Comparison of ENCODE assay signal across 13 cellular contexts in genomic region chr16:7765079-7765550, GRCh38.
DNase-seq lines count a peak whose midpoint lies in the region; ATAC-seq, FAIRE-seq and TF ChIP-seq lines count a peak whose summit lies in the region.
"Had no signal": no experiment of that assay in that cellular context is flagged by ENCODE, and none has a peak within 500 bp of the region (broad histone marks: within the 10 kb centered on the region; RNA-seq: fewer than 3 reads in every experiment).

No MANE protein-coding gene starts in this region.

- H3K27ac ChIP-seq in kidney (ENCODE audit: low read depth in 2 of 2, low read length in 2 of 2): no peak overlapping the region

- no peak overlapping the region for H3K9ac ChIP-seq in NT2/D1 (ENCODE audit: insufficient read length, low read depth)
- H3K9ac ChIP-seq in kidney (ENCODE audit: low read length in 2 of 2): no peak overlapping the region

- DNase-seq in H7 (peak; percentile 4), NT2/D1 (ENCODE audit: low read depth, low spot score) (peak; percentile 72), iPS DF 19.7 (ENCODE audit: low read depth, low spot score) (peak; percentile 57), iPS-NIHi11 (ENCODE audit: low spot score) (peak; percentile 19), kidney (no peak)
- no peak for DNase-seq in stimulated activated naive B cell treated with anti-CD40 and anti-IgM and Interleukin-4, amounts not matched to agents 10 μg/mL and 1 μg/mL and 100 μg/mL, for 72 hours
- DNase-seq: CD8-positive, alpha-beta T cell; COR-L47 had no signal

- no peaks in the 10 kb centered on the region for H3K36me3 ChIP-seq in H7 (replicated peaks; ENCODE audit: control insufficient read depth, insufficient read depth, low read length)
- H3K36me3 ChIP-seq in NT2/D1 (ENCODE audit: insufficient read depth, insufficient read length, low read length): no peaks in the 10 kb centered on the region
- H3K36me3 ChIP-seq in kidney (ENCODE audit: control insufficient read depth in 1 of 2, insufficient read depth in 2 of 2, low read length in 2 of 2): no peaks in the 10 kb centered on the region

- H3K9me3 ChIP-seq in NT2/D1 (ENCODE audit: insufficient read depth, low read length): no peaks in the 10 kb centered on the region
- no peaks in the 10 kb centered on the region for H3K9me3 ChIP-seq in kidney (ENCODE audit: control insufficient read depth in 1 of 2, low read length in 2 of 2)

- no peak for FAIRE-seq in kidney (lab: Jason Lieb, UNC)
- FAIRE-seq: A204.1, GM18507 had no signal

- H3K4me3 Mint-ChIP-seq in stimulated activated naive B cell treated with anti-CD40 and anti-IgM and Interleukin-4, amounts not matched to agents 10 μg/mL and 1 μg/mL and 100 μg/mL, for 72 hours: no peak overlapping the region
- H3K4me3 Mint-ChIP-seq: CD14-positive monocyte; CD8-positive, alpha-beta T cell had no signal

- H3K27me3 ChIP-seq in H7 (ENCODE audit: control insufficient read depth, insufficient read depth, low read length) (no peaks in the 10 kb centered on the region; the same call in 1 of the 2 replicates), NT2/D1 (ENCODE audit: insufficient read depth, insufficient read length) (peaks cover 45% of the 10 kb centered on the region)

- H3K9me3 Mint-ChIP-seq in stimulated activated naive B cell treated with anti-CD40 and anti-IgM and Interleukin-4, amounts not matched to agents 10 μg/mL and 1 μg/mL and 100 μg/mL, for 72 hours: peaks cover 2 to 5% of the 10 kb centered on the region in 2 donors

- H3K36me3 Mint-ChIP-seq in stimulated activated naive B cell treated with anti-CD40 and anti-IgM and Interleukin-4, amounts not matched to agents 10 μg/mL and 1 μg/mL and 100 μg/mL, for 72 hours: no peaks in the 10 kb centered on the region
- H3K36me3 Mint-ChIP-seq: CD14-positive monocyte; CD8-positive, alpha-beta T cell had no signal

- H3K4me1 ChIP-seq in NT2/D1 (ENCODE audit: insufficient read depth, insufficient read length) (peaks cover 3% of the 10 kb centered on the region), kidney (ENCODE audit: control insufficient read depth in 1 of 2, insufficient read depth in 1 of 2, low read depth in 1 of 2, low read length in 2 of 2) (no peaks in the 10 kb centered on the region)

- no peak for TF ChIP-seq CTCF in kidney (IDR thresholded peaks at IDR 0.05; ENCODE audit: borderline replicate concordance, extremely low read depth, insufficient read depth)

- H3K4me3 ChIP-seq in H7 (ENCODE audit: insufficient read depth, low read depth, low read length) (no peak overlapping the region), NT2/D1 (ENCODE audit: insufficient read length, low read depth) (no peak overlapping the region), kidney (ENCODE audit: low read length in 2 of 2) (no peak overlapping the region)

- no peaks in the 10 kb centered on the region for H3K4me1 Mint-ChIP-seq in stimulated activated naive B cell treated with anti-CD40 and anti-IgM and Interleukin-4, amounts not matched to agents 10 μg/mL and 1 μg/mL and 100 μg/mL, for 72 hours
- H3K4me1 Mint-ChIP-seq: CD14-positive monocyte had no signal

- intact Hi-C loops in kidney (cut with DNase I): no loop called here

- H3K27me3 Mint-ChIP-seq in stimulated activated naive B cell treated with anti-CD40 and anti-IgM and Interleukin-4, amounts not matched to agents 10 μg/mL and 1 μg/mL and 100 μg/mL, for 72 hours: no peaks in the 10 kb centered on the region

- ATAC-seq in HG03442 (IDR thresholded peaks at IDR 0.05; ENCODE audit: unreplicated experiment) (no peak), GM19397 (IDR thresholded peaks at IDR 0.05; ENCODE audit: unreplicated experiment) (no peak)
- ATAC-seq in stimulated activated naive B cell treated with anti-CD40 and anti-IgM and Interleukin-4, amounts not matched to agents 10 μg/mL and 1 μg/mL and 100 μg/mL, for 72 hours (replicated peaks): no peak
- ATAC-seq: CD8-positive, alpha-beta T cell had no signal

- no peak overlapping the region for H3K27ac Mint-ChIP-seq in stimulated activated naive B cell treated with anti-CD40 and anti-IgM and Interleukin-4, amounts not matched to agents 10 μg/mL and 1 μg/mL and 100 μg/mL, for 72 hours
- H3K27ac Mint-ChIP-seq: CD8-positive, alpha-beta T cell had no signal

Comparison
In these comparisons a context has a peak if more than half of its experiments do, and no peak if none do; other contexts are left out.
1. DNase-seq: peak in H7 (single experiment), NT2/D1 (single experiment), iPS DF 19.7 (single experiment) and iPS-NIHi11 (single experiment); none in kidney (single experiment) and stimulated activated naive B cell treated with anti-CD40 and anti-IgM and Interleukin-4, amounts not matched to agents 10 μg/mL and 1 μg/mL and 100 μg/mL, for 72 hours (single experiment).